ENCODE assay signal across 19 cellular contexts in genomic region chr17:8052256-8053252, GRCh38. TPM values are rescaled to one million over a fixed set of nuclear protein-coding genes. Genes with fewer than 3 reads are reported as not detected.
DNase-seq lines count a peak whose midpoint lies in the region; ATAC-seq, FAIRE-seq and TF ChIP-seq lines count a peak whose summit lies in the region.
"Had no signal": no experiment of that assay in that cellular context is flagged by ENCODE, and none has a peak within 500 bp of the region (broad histone marks: within the 10 kb centered on the region; RNA-seq: fewer than 3 reads in every experiment).

No MANE protein-coding gene starts in this region.

- TF ChIP-seq CTCF in K562 (IDR thresholded peaks at IDR 0.05 in 2 of 3, conservative IDR thresholded peaks at IDR 0.05 in 1 of 3; ENCODE audit: insufficient read depth in 2 of 3, low read depth in 1 of 3, low read length in 3 of 3) = no peak
- no peak for TF ChIP-seq CTCF in spleen (IDR thresholded peaks at IDR 0.05 in 8 of 11, conservative IDR thresholded peaks at IDR 0.05 in 3 of 11)

- no peaks in the 10 kb centered on the region for H4K20me1 ChIP-seq in K562 (replicated peaks; ENCODE audit: control insufficient read depth, insufficient read depth, low read length)
- H4K20me1 ChIP-seq: BLaER1 treated with 17β-estradiol and CSF1 and Interleukin-3, amounts not matched to agents 10 nM and 100 nM had no signal

- no peaks in the 10 kb centered on the region; a peak in 1 of 5 replicates for H3K4me1 ChIP-seq in K562 (replicated peaks in 1 of 2; ENCODE audit: control insufficient read depth in 2 of 2, insufficient read depth in 2 of 2, low read length in 2 of 2)
- peaks cover 0 to 28% (median 21%) of the 10 kb centered on the region in 6 donors for H3K4me1 ChIP-seq in spleen

- in situ Hi-C loops in K562 (cut with MboI) = loop anchor here (25.0 kb wide), 2 partner anchors 735 to 935 kb away; partner anchors contain the start of gene MFSD6L

- WGBS in K562 (ENCODE audit: insufficient coverage, low coverage, missing lambda C conversion rate) = 4% methylated on average over 5 of the region's 6 CpGs
- WGBS in spleen, 5 donors = 85 to 94% (median 93%) methylated on average over 6 of the region's 6 CpGs

- intact Hi-C loops in K562 (cut with micrococcal nuclease) (loop anchor here (10.0 kb wide), 1 partner anchor 58 kb away; no protein-coding TSS in a partner anchor), spleen (cut with DNase I; ENCODE audit: low total_unique reads) (loop anchor here (10.0 kb wide), 2 partner anchors 58 to 228 kb away; no protein-coding TSS in a partner anchor)

- POLR2A ChIA-PET in K562 (lab: Yijun Ruan, JAX) = no interaction called here

- TF ChIP-seq EP300 in K562 (IDR thresholded peaks at IDR 0.05; ENCODE audit: low read length) = no peak

- ATAC-seq in K562 = no peak
- ATAC-seq in HG03097 (IDR thresholded peaks at IDR 0.05; ENCODE audit: low FRiP score, unreplicated experiment) = no peak

- no peak overlapping the region for H3K4me2 ChIP-seq in K562 (ENCODE audit: insufficient read depth, low read length)

- H3K9ac ChIP-seq in K562 (ENCODE audit: insufficient read depth in 1 of 2, low read depth in 2 of 2, low read length in 2 of 2) = no peak overlapping the region
- H3K9ac ChIP-seq: BLaER1 treated with 17β-estradiol and CSF1 and Interleukin-3, amounts not matched to agents 10 nM and 100 nM had no signal

- H3K36me3 ChIP-seq in K562 (ENCODE audit: control insufficient read depth, insufficient read depth, low read length) = no peaks in the 10 kb centered on the region
- peaks cover 0 to 3% (median 0%) of the 10 kb centered on the region in 6 donors for H3K36me3 ChIP-seq in spleen
- H3K36me3 ChIP-seq: BLaER1 treated with 17β-estradiol and CSF1 and Interleukin-3, amounts not matched to agents 10 nM and 100 nM had no signal

- CTCF ChIA-PET in K562 (lab: Yijun Ruan, JAX; ENCODE audit: low intra/inter-chr PET ratio) = interaction anchor here (0.6 kb wide), 2 partner anchors 1386 to 1502 kb away, joined by 3 read pairs; no protein-coding TSS in a partner anchor

- TF ChIP-seq POLR2A in K562 (conservative IDR thresholded peaks at IDR 0.05) (no peak), spleen (IDR thresholded peaks at IDR 0.05) (no peak)

- H3K4me3 ChIP-seq in K562 (no peak overlapping the region), spleen (no peak overlapping the region)
- H3K4me3 ChIP-seq: BLaER1 treated with 17β-estradiol and CSF1 and Interleukin-3, amounts not matched to agents 10 nM and 100 nM had no signal

- FAIRE-seq in K562 (lab: Jason Lieb, UNC) = no peak
- FAIRE-seq: GM12891, GM19239 had no signal

- H3K27ac ChIP-seq in K562 (ENCODE audit: extremely low read depth, low read depth, low read length) (no peak overlapping the region), spleen (no peak overlapping the region)

- H3K9me3 ChIP-seq in K562 (replicated peaks; ENCODE audit: control insufficient read depth, insufficient read depth, low read depth, low read length) (no peaks in the 10 kb centered on the region), spleen (no peaks in the 10 kb centered on the region)
- H3K9me3 ChIP-seq: BLaER1 treated with 17β-estradiol and CSF1 and Interleukin-3, amounts not matched to agents 10 nM and 100 nM had no signal

- no peaks in the 10 kb centered on the region for H3K79me2 ChIP-seq in K562 (ENCODE audit: control insufficient read depth, insufficient read depth, low read length)

- peaks cover 10 to 22% of the 10 kb centered on the region in 2 experiments; a peak in 4 of 5 replicates for H3K27me3 ChIP-seq in K562 (ENCODE audit: control insufficient read depth in 2 of 2, insufficient read depth in 2 of 2, low read length in 2 of 2)
- H3K27me3 ChIP-seq in spleen (replicated peaks in 1 of 7) = peaks cover 0 to 10% (median 0%) of the 10 kb centered on the region in 7 donors
- H3K27me3 ChIP-seq: BLaER1 treated with 17β-estradiol and CSF1 and Interleukin-3, amounts not matched to agents 10 nM and 100 nM had no signal

- no TSS peak for BruUV-seq in K562 (replicated peaks; lab: Mats Ljungman, UMichigan)

- DNase-seq in activated effector memory CD4-positive, alpha-beta T cell treated with anti-CD3 and anti-CD28 coated beads, Interleukin-2, amount 50 U/mL, for 16 hours = peak; percentile 39
- no peak for DNase-seq in activated effector memory CD4-positive, alpha-beta T cell treated with Interleukin-2 at 50 U/mL for 16 hours
- DNase-seq in K562 (ENCODE audit: extremely low read depth in 1 of 4, low spot score in 3 of 4) (no peak), mesenteric fat pad (ENCODE audit: low spot score) (peak; percentile 60), spleen (peak; percentile 28), GDM1 (lab: John Stamatoyannopoulos, UW) (no peak), RPMI8226 (no peak)
- DNase-seq: ACHN; Calu3; CD4-positive, alpha-beta T cell; DMS 273 treated with DMSO at 0.1 percent for 48 hours; HCEC 1CT had no signal

- no peaks in the 10 kb centered on the region for H3K9me1 ChIP-seq in K562 (ENCODE audit: control insufficient read depth, insufficient read depth, low read length)

- no peak overlapping the region for H2AFZ ChIP-seq in K562 (ENCODE audit: low read depth, low read length)

- TF ChIP-seq RAD21 in K562 (CRISPR knock-in tag; conservative IDR thresholded peaks at IDR 0.05 in 1 of 2, IDR thresholded peaks at IDR 0.05 in 1 of 2) = no peak

TF ChIP-seq in K562, 482 proteins besides CTCF, POLR2A, EP300 and RAD21 (continues in another document):
- TF ChIP-seq PRMT5 (CRISPR knock-in tag; IDR thresholded peaks at IDR 0.05) = no peak
- TF ChIP-seq FOSL1 (tag; conservative IDR thresholded peaks at IDR 0.05) = no peak
- TF ChIP-seq GATAD2A (IDR thresholded peaks at IDR 0.05) = no peak

RNA-seq across cellular contexts. Expression of gene ALOX15B, which starts 13.7 kb away (rescaled TPM):
- not detected in 2 replicates for total RNA-seq in K562 (2011; cell fraction: chromatin; rRNA removed; ENCODE audit: low replicate concordance)
- not detected in 2 replicates for total RNA-seq in K562 (2011; cell fraction: nucleolus; rRNA removed)
- total RNA-seq in K562 (2011; cell fraction: nucleoplasm; rRNA removed) = not detected in 2 replicates
- total RNA-seq in K562 (2014; rRNA removed) (not detected in 2 replicates), K562 (2014; rRNA removed; fragmentation: Illumina TruSeq; extraction: Trizol) (not detected in 2 replicates), K562 (2015; rRNA removed; fragmentation: Illumina TruSeq; extraction: Trizol) (not detected in 2 replicates), K562 (2021) (0.04 and 0.07 TPM in 2 replicates), mesenteric fat pad (2.9 TPM), spleen (1 to 10 TPM in 5 of 7 donors, under 1 TPM in 2; 0.13 to 6.2 (median 2.8) TPM)
- polyA plus RNA-seq in K562 (2011; rRNA removed) (not detected in 2 replicates), K562 (2014; fragmentation: Illumina TruSeq; extraction: Trizol) (not detected in 2 replicates), K562 (2014; fragmentation: Nextera tagmentation; extraction: Ambion mirVana) (not detected), K562 (2014; rRNA removed) (not detected in 2 replicates), spleen (1 to 10 TPM; 1.0 to 7.8 (median 2.7) TPM)
- not detected in 2 replicates for polyA plus RNA-seq in K562 (2011; cell fraction: cytosol; rRNA removed)
- polyA plus RNA-seq in K562 (2011; cell fraction: nucleus; rRNA removed) = not detected in 2 replicates
- not detected in 2 replicates for polyA plus RNA-seq in K562 (2012)
- polyA minus RNA-seq in K562 (2011; rRNA and poly(A)+ RNA removed) = not detected in 2 replicates
- not detected in 2 replicates for polyA minus RNA-seq in K562 (2011; cell fraction: cytosol; rRNA and poly(A)+ RNA removed)
- not detected in 2 replicates for polyA minus RNA-seq in K562 (2011; cell fraction: nucleus; rRNA and poly(A)+ RNA removed)
- total RNA-seq: Calu3; CD4-positive, alpha-beta T cell; G401; H4; HT1080 had no signal

RNA-seq across cellular contexts. Expression of gene ALOX12B, which starts 35.0 kb away (rescaled TPM):
- total RNA-seq in K562 (2011; cell fraction: chromatin; rRNA removed; ENCODE audit: low replicate concordance) = not detected in 2 replicates
- not detected in 2 replicates for total RNA-seq in K562 (2011; cell fraction: nucleolus; rRNA removed)
- not detected in 2 replicates for total RNA-seq in K562 (2011; cell fraction: nucleoplasm; rRNA removed)
- total RNA-seq in K562 (2014; rRNA removed) (not detected in 2 replicates), K562 (2014; rRNA removed; fragmentation: Illumina TruSeq; extraction: Trizol) (not detected in 2 replicates), K562 (2015; rRNA removed; fragmentation: Illumina TruSeq; extraction: Trizol) (not detected in 2 replicates), K562 (2021) (not detected in 2 replicates), mesenteric fat pad (not detected), spleen (1 to 10 TPM in 2 of 7 donors, under 1 TPM in 1, not detected in 4; 0.47 to 1.3 (median 1.0) TPM)
- polyA plus RNA-seq in K562 (2011; rRNA removed) (not detected in 2 replicates), K562 (2014; fragmentation: Illumina TruSeq; extraction: Trizol) (not detected in 2 replicates), K562 (2014; fragmentation: Nextera tagmentation; extraction: Ambion mirVana) (not detected), K562 (2014; rRNA removed) (not detected in 2 replicates), spleen (under 1 TPM; 0.80 to 0.89 (median 0.83) TPM)
- not detected in 2 replicates for polyA plus RNA-seq in K562 (2011; cell fraction: cytosol; rRNA removed)
- polyA plus RNA-seq in K562 (2011; cell fraction: nucleus; rRNA removed) = not detected in 2 replicates
- polyA plus RNA-seq in K562 (2012) = not detected in 2 replicates
- not detected in 2 replicates for polyA minus RNA-seq in K562 (2011; rRNA and poly(A)+ RNA removed)
- polyA minus RNA-seq in K562 (2011; cell fraction: cytosol; rRNA and poly(A)+ RNA removed) = not detected in 2 replicates
- polyA minus RNA-seq in K562 (2011; cell fraction: nucleus; rRNA and poly(A)+ RNA removed) = not detected in 2 replicates
- total RNA-seq: Calu3, G401, H4 had no signal

RNA-seq across cellular contexts. Expression of gene GUCY2D, which starts 50.1 kb away (rescaled TPM):
- total RNA-seq in K562 (2011; cell fraction: chromatin; rRNA removed; ENCODE audit: low replicate concordance) = not detected in 2 replicates
- total RNA-seq in K562 (2011; cell fraction: nucleolus; rRNA removed) = not detected in 2 replicates
- total RNA-seq in K562 (2011; cell fraction: nucleoplasm; rRNA removed) = not detected in 2 replicates
- total RNA-seq in K562 (2014; rRNA removed) (0.05 TPM in 1 of 2 replicates, not detected in the other), K562 (2014; rRNA removed; fragmentation: Illumina TruSeq; extraction: Trizol) (not detected in 2 replicates), K562 (2015; rRNA removed; fragmentation: Illumina TruSeq; extraction: Trizol) (not detected in 2 replicates), K562 (2021) (not detected in 2 replicates), mesenteric fat pad (not detected), spleen (under 1 TPM in 2 of 7 donors, not detected in 5; 0.07 to 0.43 TPM)
- polyA plus RNA-seq in K562 (2011; rRNA removed) (not detected in 2 replicates), K562 (2014; fragmentation: Illumina TruSeq; extraction: Trizol) (not detected in 2 replicates), K562 (2014; fragmentation: Nextera tagmentation; extraction: Ambion mirVana) (not detected), K562 (2014; rRNA removed) (0.03 TPM in 1 of 2 replicates, not detected in the other), spleen (under 1 TPM in 1 of 3 donors, not detected in 2; 0.03 TPM)
- polyA plus RNA-seq in K562 (2011; cell fraction: cytosol; rRNA removed) = not detected in 2 replicates
- polyA plus RNA-seq in K562 (2011; cell fraction: nucleus; rRNA removed) = not detected in 2 replicates
- 0.26 TPM in 1 of 2 replicates, not detected in the other for polyA plus RNA-seq in K562 (2012)
- not detected in 2 replicates for polyA minus RNA-seq in K562 (2011; rRNA and poly(A)+ RNA removed)
- polyA minus RNA-seq in K562 (2011; cell fraction: cytosol; rRNA and poly(A)+ RNA removed) = not detected in 2 replicates
- polyA minus RNA-seq in K562 (2011; cell fraction: nucleus; rRNA and poly(A)+ RNA removed) = not detected in 2 replicates
- total RNA-seq: Calu3, G401, H4, HT1080 had no signal

Comparison
In these comparisons a context has a peak if more than half of its experiments do, and no peak if none do; other contexts are left out.
1. DNase-seq: peak in activated effector memory CD4-positive, alpha-beta T cell treated with anti-CD3 and anti-CD28 coated beads, Interleukin-2, amount 50 U/mL, for 16 hours (single experiment), mesenteric fat pad (single experiment) and spleen (single experiment); none in activated effector memory CD4-positive, alpha-beta T cell treated with Interleukin-2 at 50 U/mL for 16 hours (single experiment), K562 (0 of 4), GDM1 (single experiment) and RPMI8226 (single experiment).